In genomic region chr19:45691516-45692186, GRCh38 we compare ENCODE assay signal across 8 cellular contexts. TPM values are rescaled to one million over a fixed set of nuclear protein-coding genes. Genes with fewer than 3 reads are reported as not detected.
DNase-seq lines count a peak whose midpoint lies in the region; ATAC-seq and TF ChIP-seq lines count a peak whose summit lies in the region.

Gene SNRPD2 (minus strand): TSS chr19:45691953. CDS start chr19:45691888, 65 bp downstream.

- peaks cover 32% of the 10 kb centered on the region for H3K4me1 Mint-ChIP-seq in activated T-cell treated with anti-CD3 and anti-CD28 coated beads, Interleukin-2, amount 50 U/mL, for 24 hours (ENCODE audit: low read depth)

- POLR2A ChIA-PET in OCI-LY7 (lab: Charles Lee) = interaction anchor here (0.6 to 2.3 kb wide), 8 partner anchors 14 to 653 kb away, joined by 3 to 16 read pairs (median 4); partner anchors contain the start of gene CLASRP

- no peaks in the 10 kb centered on the region for H3K9me3 Mint-ChIP-seq in activated T-cell treated with anti-CD3 and anti-CD28 coated beads, Interleukin-2, amount 50 U/mL, for 24 hours

- peaks cover 5% of the 10 kb centered on the region; the same call in 1 of the 2 replicates for H4K20me1 ChIP-seq in OCI-LY7 (ENCODE audit: insufficient read depth, low read length)

- H3K36me3 ChIP-seq in HUES6 (ENCODE audit: control insufficient read depth, insufficient read depth, low read length) (peaks cover 44% of the 10 kb centered on the region), OCI-LY7 (ENCODE audit: insufficient read depth, low read length) (peaks cover 57% of the 10 kb centered on the region), esophagus (ENCODE audit: control insufficient read depth in 2 of 2, insufficient read depth in 2 of 2, low read length in 1 of 2) (peaks cover 5 to 23% of the 10 kb centered on the region in 2 donors), mucosa of stomach (ENCODE audit: control insufficient read depth, insufficient read depth, low read length) (peaks cover 13% of the 10 kb centered on the region)

- H3K4me2 ChIP-seq in OCI-LY7 (ENCODE audit: low read length) = peak within 1 kb of the TSS; percentile 82

- DNase-seq in DMS 273 treated with DMSO at 0.1 percent for 48 hours (lab: John Stamatoyannopoulos, UW) (peak; percentile 90), OCI-LY7 (ENCODE audit: low spot score) (peak; percentile 96)
- DNase-seq in activated T-cell treated with anti-CD3 and anti-CD28 coated beads, Interleukin-2, amount 50 U/mL, for 24 hours = no peak
- DNase-seq in stimulated activated CD8-positive, alpha-beta memory T cell treated with anti-CD3 and anti-CD28 coated beads, Interleukin-4, amount 100 ng/mL, for 48 hours = peak; percentile 96

- H3K4me3 ChIP-seq in HUES6 (ENCODE audit: low read depth, low read length) (peak within 1 kb of the TSS; percentile 94), OCI-LY7 (ENCODE audit: low read depth, low read length, poor library complexity, severe bottlenecking) (peak within 1 kb of the TSS; percentile 93), esophagus (ENCODE audit: low read depth in 1 of 2, low read length in 2 of 2) (peak within 1 kb of the TSS; percentile 73 to 79), mucosa of stomach (ENCODE audit: low read length) (peak within 1 kb of the TSS; percentile 48)

- ATAC-seq in GM21447 (IDR thresholded peaks at IDR 0.05; ENCODE audit: unreplicated experiment) = peak; percentile 42

- H3K27ac ChIP-seq in HUES6 (ENCODE audit: low read depth, low read length) = peak within 1 kb of the TSS; percentile 24; the same call in 1 of the 2 replicates
- peak within 1 kb of the TSS; percentile 72 for H3K27ac ChIP-seq in OCI-LY7 (ENCODE audit: low read depth, low read length, poor library complexity, severe bottlenecking)
- H3K27ac ChIP-seq in esophagus (ENCODE audit: low read depth in 2 of 2, low read length in 1 of 2) = peak within 1 kb of the TSS; percentile 91 to 97

- H3K9me2 ChIP-seq in OCI-LY7 (ENCODE audit: insufficient read depth, low read length) = no peaks in the 10 kb centered on the region

- no peaks in the 10 kb centered on the region for H3K27me3 Mint-ChIP-seq in activated T-cell treated with anti-CD3 and anti-CD28 coated beads, Interleukin-2, amount 50 U/mL, for 24 hours

- peak within 1 kb of the TSS; percentile 100 for H3K27ac Mint-ChIP-seq in activated T-cell treated with anti-CD3 and anti-CD28 coated beads, Interleukin-2, amount 50 U/mL, for 24 hours

- BruUV-seq in OCI-LY7 (replicated peaks; lab: Mats Ljungman, UMichigan) = TSS peak; percentile 90

- H3K27me3 ChIP-seq in HUES6 (ENCODE audit: control insufficient read depth, insufficient read depth, low read length) (no peaks in the 10 kb centered on the region), esophagus (ENCODE audit: control insufficient read depth in 1 of 2, insufficient read depth in 2 of 2, low read length in 2 of 2) (no peaks in the 10 kb centered on the region), mucosa of stomach (ENCODE audit: control insufficient read depth, insufficient read depth, low read length) (no peaks in the 10 kb centered on the region)

- CTCF ChIA-PET in OCI-LY7 (lab: Charles Lee; ENCODE audit: unreplicated experiment) = interaction anchor here (0.6 to 1.3 kb wide), 5 partner anchors 14 to 133 kb away, joined by 3 to 5 read pairs (median 3); partner anchors contain the start of gene GIPR

- H3K36me3 Mint-ChIP-seq in activated T-cell treated with anti-CD3 and anti-CD28 coated beads, Interleukin-2, amount 50 U/mL, for 24 hours (ENCODE audit: low read depth) = peaks cover 80% of the 10 kb centered on the region

- H3K9me3 ChIP-seq in HUES6 (ENCODE audit: control insufficient read depth, insufficient read depth, low read depth, low read length) = no peaks in the 10 kb centered on the region
- H3K9me3 ChIP-seq in OCI-LY7 (ENCODE audit: low read length) = no peaks in the 10 kb centered on the region
- H3K9me3 ChIP-seq in esophagus (ENCODE audit: control insufficient read depth in 2 of 2, insufficient read depth in 1 of 2, low read depth in 1 of 2, low read length in 1 of 2) = no peaks in the 10 kb centered on the region
- no peaks in the 10 kb centered on the region for H3K9me3 ChIP-seq in mucosa of stomach (ENCODE audit: control insufficient read depth, low read length)

- no peak for TF ChIP-seq CTCF in OCI-LY7 (conservative IDR thresholded peaks at IDR 0.05; ENCODE audit: low read length)

- H3K9ac ChIP-seq in HUES6 (ENCODE audit: low read length) (peak within 1 kb of the TSS; percentile 94), mucosa of stomach (ENCODE audit: low read length) (peak within 1 kb of the TSS; percentile 76)

- peaks cover 40% of the 10 kb centered on the region for H3K79me2 ChIP-seq in OCI-LY7 (ENCODE audit: insufficient read depth, low read depth, low read length)

- intact Hi-C loops in OCI-LY7 (cut with micrococcal nuclease; ENCODE audit: unreplicated experiment) = loop anchor here (1.0 to 5.0 kb wide), 2 partner anchors 16 to 81 kb away; no protein-coding TSS in a partner anchor

- H3K4me1 ChIP-seq in HUES6 (ENCODE audit: control insufficient read depth, insufficient read depth, low read length) (peaks cover 2% of the 10 kb centered on the region; the same call in 1 of the 2 replicates), OCI-LY7 (ENCODE audit: insufficient read depth, low read length, poor library complexity, severe bottlenecking) (peaks cover 13% of the 10 kb centered on the region), esophagus (ENCODE audit: control insufficient read depth in 2 of 2, insufficient read depth in 2 of 2, low read length in 1 of 2) (peaks cover 0 to 3% of the 10 kb centered on the region in 2 donors), mucosa of stomach (ENCODE audit: control insufficient read depth, insufficient read depth, low read length) (peaks cover 13% of the 10 kb centered on the region)

- peak within 1 kb of the TSS; percentile 44; the same call in 1 of the 2 replicates for H2AFZ ChIP-seq in OCI-LY7 (ENCODE audit: low read length)

- 0 to 1% methylated on average over 36 of the region's 36 CpGs for WGBS in esophagus, 2 donors

- H3K4me3 Mint-ChIP-seq in activated T-cell treated with anti-CD3 and anti-CD28 coated beads, Interleukin-2, amount 50 U/mL, for 24 hours = peak within 1 kb of the TSS; percentile 90

RNA-seq across cellular contexts. Expression of gene SNRPD2, which starts in this region (rescaled TPM):
- 774 and 848 TPM in 2 replicates for total RNA-seq in OCI-LY7 (2014; rRNA removed; shearing (Covaris generic))
- total RNA-seq in OCI-LY7 (2022) = 518 and 523 TPM in 2 replicates
- 100 to 1,000 TPM; 291 to 376 TPM for polyA plus RNA-seq in esophagus

Comparison
In these comparisons a context has a peak if more than half of its experiments do, and no peak if none do; other contexts are left out.
1. H3K27ac ChIP-seq: peak in every context shown above with its lines; median percentile 94 in esophagus; 72 in OCI-LY7; 24 in HUES6.